ENCODE assay signal across 2 cellular contexts in the genomic region with DNA sequence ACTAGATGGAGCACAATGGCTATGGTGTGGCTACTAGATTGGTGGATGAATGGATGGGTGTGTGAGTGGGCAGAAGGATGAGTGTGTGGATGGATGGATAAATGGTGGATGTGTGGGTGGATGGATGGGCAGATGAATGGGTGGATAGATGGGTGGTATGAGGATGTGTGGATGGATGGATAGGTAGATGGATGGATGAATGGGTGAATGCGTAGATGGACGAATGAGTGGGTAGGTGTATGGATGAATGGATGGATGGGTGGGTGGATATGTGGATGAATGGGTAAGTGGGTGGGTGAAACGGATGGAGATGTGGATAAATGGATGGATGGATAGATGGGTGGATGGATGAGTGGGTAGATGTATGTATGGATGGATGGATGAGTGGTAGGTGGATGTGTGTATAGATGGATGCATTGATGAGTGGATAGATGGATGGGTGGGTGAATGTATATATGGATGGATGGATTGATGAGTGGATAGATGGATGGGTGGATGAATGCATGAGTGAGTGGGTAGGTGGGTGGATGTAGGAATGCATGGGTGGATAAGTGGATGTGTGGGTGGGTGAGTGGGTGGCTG.
TF ChIP-seq lines count a peak whose summit lies in the region.

No MANE protein-coding gene starts in this region.

TF ChIP-seq in IMR-90, 13 proteins besides CTCF, POLR2A, EP300 and RAD21:
- TF ChIP-seq RFX5 (IDR thresholded peaks at IDR 0.05; ENCODE audit: low read depth, low read length) (no peak), NFE2L2 (IDR thresholded peaks at IDR 0.05; ENCODE audit: low read depth, low read length) (no peak), CEBPB (IDR thresholded peaks at IDR 0.05; ENCODE audit: low read depth, low read length) (no peak), BHLHE40 (IDR thresholded peaks at IDR 0.05; ENCODE audit: low read depth, low read length) (no peak), MAFK (IDR thresholded peaks at IDR 0.05; ENCODE audit: low read depth, low read length) (no peak), MAZ (IDR thresholded peaks at IDR 0.05; ENCODE audit: borderline replicate concordance, low read depth, low read length) (no peak)
- TF ChIP-seq, protein P1, sequence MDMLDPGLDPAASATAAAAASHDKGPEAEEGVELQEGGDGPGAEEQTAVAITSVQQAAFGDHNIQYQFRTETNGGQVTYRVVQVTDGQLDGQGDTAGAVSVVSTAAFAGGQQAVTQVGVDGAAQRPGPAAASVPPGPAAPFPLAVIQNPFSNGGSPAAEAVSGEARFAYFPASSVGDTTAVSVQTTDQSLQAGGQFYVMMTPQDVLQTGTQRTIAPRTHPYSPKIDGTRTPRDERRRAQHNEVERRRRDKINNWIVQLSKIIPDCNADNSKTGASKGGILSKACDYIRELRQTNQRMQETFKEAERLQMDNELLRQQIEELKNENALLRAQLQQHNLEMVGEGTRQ (IDR thresholded peaks at IDR 0.05; ENCODE audit: low read depth, low read length), result no peak

TF ChIP-seq in H1, 55 proteins besides CTCF, POLR2A, EP300 and RAD21:
- TF ChIP-seq ASH2L (IDR thresholded peaks at IDR 0.05; ENCODE audit: low read length), result no peak
- no peak for TF ChIP-seq RBBP5 (IDR thresholded peaks at IDR 0.05; ENCODE audit: borderline replicate concordance, low read depth, low read length)
- TF ChIP-seq, protein P2, sequence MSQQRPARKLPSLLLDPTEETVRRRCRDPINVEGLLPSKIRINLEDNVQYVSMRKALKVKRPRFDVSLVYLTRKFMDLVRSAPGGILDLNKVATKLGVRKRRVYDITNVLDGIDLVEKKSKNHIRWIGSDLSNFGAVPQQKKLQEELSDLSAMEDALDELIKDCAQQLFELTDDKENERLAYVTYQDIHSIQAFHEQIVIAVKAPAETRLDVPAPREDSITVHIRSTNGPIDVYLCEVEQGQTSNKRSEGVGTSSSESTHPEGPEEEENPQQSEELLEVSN (IDR thresholded peaks at IDR 0.05), result no peak
- no peak for TF ChIP-seq MAFK (IDR thresholded peaks at IDR 0.05; ENCODE audit: low read depth, low read length)
- TF ChIP-seq, protein P3, sequence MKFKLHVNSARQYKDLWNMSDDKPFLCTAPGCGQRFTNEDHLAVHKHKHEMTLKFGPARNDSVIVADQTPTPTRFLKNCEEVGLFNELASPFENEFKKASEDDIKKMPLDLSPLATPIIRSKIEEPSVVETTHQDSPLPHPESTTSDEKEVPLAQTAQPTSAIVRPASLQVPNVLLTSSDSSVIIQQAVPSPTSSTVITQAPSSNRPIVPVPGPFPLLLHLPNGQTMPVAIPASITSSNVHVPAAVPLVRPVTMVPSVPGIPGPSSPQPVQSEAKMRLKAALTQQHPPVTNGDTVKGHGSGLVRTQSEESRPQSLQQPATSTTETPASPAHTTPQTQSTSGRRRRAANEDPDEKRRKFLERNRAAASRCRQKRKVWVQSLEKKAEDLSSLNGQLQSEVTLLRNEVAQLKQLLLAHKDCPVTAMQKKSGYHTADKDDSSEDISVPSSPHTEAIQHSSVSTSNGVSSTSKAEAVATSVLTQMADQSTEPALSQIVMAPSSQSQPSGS (IDR thresholded peaks at IDR 0.05; ENCODE audit: low read length), result no peak
- TF ChIP-seq NRF1 (IDR thresholded peaks at IDR 0.05; ENCODE audit: low read depth, low read length), result no peak
- TF ChIP-seq SIX5 (IDR thresholded peaks at IDR 0.05; ENCODE audit: low read depth, low read length), result no peak
- no peak for TF ChIP-seq EZH2 (IDR thresholded peaks at IDR 0.05; ENCODE audit: low read depth, low read length, severe bottlenecking)
- TF ChIP-seq BCL11A (IDR thresholded peaks at IDR 0.05; ENCODE audit: low read depth in 2 of 2, low read length in 2 of 2), result no peak
- TF ChIP-seq TEAD4 (IDR thresholded peaks at IDR 0.05; ENCODE audit: low read depth, low read length), result no peak
- TF ChIP-seq EGR1 (IDR thresholded peaks at IDR 0.05; ENCODE audit: borderline replicate concordance, low read depth, low read length), result no peak
- TF ChIP-seq CHD1 (IDR thresholded peaks at IDR 0.05; ENCODE audit: low read depth, low read length), result no peak
- no peak for TF ChIP-seq GTF2F1 (IDR thresholded peaks at IDR 0.05; ENCODE audit: borderline replicate concordance, low read depth, low read length)
- TF ChIP-seq TAF7 (optimal IDR thresholded peaks at IDR 0.05; ENCODE audit: borderline replicate concordance, low read depth, low read length), result no peak
- TF ChIP-seq RXRA (IDR thresholded peaks at IDR 0.05; ENCODE audit: insufficient read depth, low read depth, low read length), result no peak
- no peak for TF ChIP-seq TCF12 (IDR thresholded peaks at IDR 0.05; ENCODE audit: low read depth, low read length)
- TF ChIP-seq YY1 (IDR thresholded peaks at IDR 0.05; ENCODE audit: low read depth, low read length), result no peak
